Comparison of ENCODE assay signal across 10 cellular contexts in genomic region chr2:207532676-207533075, GRCh38. TPM values are rescaled to one million over a fixed set of nuclear protein-coding genes. Genes with fewer than 3 reads are reported as not detected.
DNase-seq lines count a peak whose midpoint lies in the region; ATAC-seq and TF ChIP-seq lines count a peak whose summit lies in the region.
"Had no signal": no experiment of that assay in that cellular context is flagged by ENCODE, and none has a peak within 500 bp of the region (broad histone marks: within the 10 kb centered on the region; RNA-seq: fewer than 3 reads in every experiment).

No MANE protein-coding gene starts in this region.

- H2AFZ ChIP-seq in GM23248, result no peak overlapping the region

- peak overlapping the region; percentile 96 for H3K4me3 Mint-ChIP-seq in activated T-helper 2 cell treated with anti-CD3 and anti-CD28 coated beads, Interferon-gamma antibody, Interleukin-2, Interleukin-4, amounts not matched to agents 10 μg/mL and 5 μg/mL and 100 μg/mL, durations not matched to agents 14 hours and 24 hours and 36 hours (ENCODE audit: low read depth)
- no peak overlapping the region for H3K4me3 Mint-ChIP-seq in natural killer cell

- no peaks in the 10 kb centered on the region for H3K36me3 ChIP-seq in GM23248 (ENCODE audit: low read depth)
- H3K36me3 ChIP-seq: brain microvascular endothelial cell had no signal

- H3K4me2 ChIP-seq in GM23248 (ENCODE audit: unreplicated experiment), result peak overlapping the region; percentile 91

- intact Hi-C loops in activated T-helper 2 cell treated with anti-CD3 and anti-CD28 coated beads, Interferon-gamma antibody, Interleukin-2, Interleukin-4, amounts not matched to agents 10 μg/mL and 5 μg/mL and 100 μg/mL, durations not matched to agents 14 hours and 24 hours and 36 hours (cut with micrococcal nuclease), result loop anchor here (2.0 to 5.0 kb wide), 2 partner anchors 14 to 40 kb away; no protein-coding TSS in a partner anchor
- intact Hi-C loops in natural killer cell (cut with micrococcal nuclease), result no loop called here

- no peaks in the 10 kb centered on the region for H3K9me2 ChIP-seq in GM23248 (ENCODE audit: insufficient read depth)

- no peak for DNase-seq in GM23248
- no peak for DNase-seq in activated T-helper 2 cell treated with anti-CD3 and anti-CD28 coated beads, Interferon-gamma antibody, Interleukin-2, Interleukin-4, amounts not matched to agents 10 μg/mL and 5 μg/mL and 100 μg/mL, durations not matched to agents 14 hours and 24 hours and 36 hours (ENCODE audit: low spot score)
- DNase-seq in natural killer cell, result no peak
- no peak for DNase-seq in NCI-H2196 treated with DMSO at 0.1 percent for 48 hours (lab: John Stamatoyannopoulos, UW; ENCODE audit: unreplicated experiment)
- no peak for DNase-seq in SW480 (ENCODE audit: low spot score)
- DNase-seq: brain microvascular endothelial cell, NCI-H2171 treated with DMSO at 0.1 percent for 48 hours had no signal

- in situ Hi-C loops in GM23248 (cut with MboI), result no loop called here

- H3K27me3 Mint-ChIP-seq in activated T-helper 2 cell treated with anti-CD3 and anti-CD28 coated beads, Interferon-gamma antibody, Interleukin-2, Interleukin-4, amounts not matched to agents 10 μg/mL and 5 μg/mL and 100 μg/mL, durations not matched to agents 14 hours and 24 hours and 36 hours (ENCODE audit: low read depth), result no peaks in the 10 kb centered on the region
- H3K27me3 Mint-ChIP-seq in natural killer cell (ENCODE audit: low read depth in 2 of 2), result no peaks in the 10 kb centered on the region

- H3K4me1 Mint-ChIP-seq in activated T-helper 2 cell treated with anti-CD3 and anti-CD28 coated beads, Interferon-gamma antibody, Interleukin-2, Interleukin-4, amounts not matched to agents 10 μg/mL and 5 μg/mL and 100 μg/mL, durations not matched to agents 14 hours and 24 hours and 36 hours (ENCODE audit: low read depth), result peaks cover 40% of the 10 kb centered on the region
- peaks cover 47 to 54% of the 10 kb centered on the region in 2 donors for H3K4me1 Mint-ChIP-seq in natural killer cell

- peaks cover 59% of the 10 kb centered on the region for H3K36me3 Mint-ChIP-seq in activated T-helper 2 cell treated with anti-CD3 and anti-CD28 coated beads, Interferon-gamma antibody, Interleukin-2, Interleukin-4, amounts not matched to agents 10 μg/mL and 5 μg/mL and 100 μg/mL, durations not matched to agents 14 hours and 24 hours and 36 hours (ENCODE audit: low read depth)
- no peaks in the 10 kb centered on the region for H3K36me3 Mint-ChIP-seq in natural killer cell

- peaks cover 88% of the 10 kb centered on the region for H3K79me2 ChIP-seq in GM23248 (ENCODE audit: insufficient read depth)

- peaks cover 48% of the 10 kb centered on the region for H3K4me1 ChIP-seq in GM23248 (ENCODE audit: insufficient read depth)

- H3K9me3 Mint-ChIP-seq in activated T-helper 2 cell treated with anti-CD3 and anti-CD28 coated beads, Interferon-gamma antibody, Interleukin-2, Interleukin-4, amounts not matched to agents 10 μg/mL and 5 μg/mL and 100 μg/mL, durations not matched to agents 14 hours and 24 hours and 36 hours, result no peaks in the 10 kb centered on the region
- no peaks in the 10 kb centered on the region for H3K9me3 Mint-ChIP-seq in natural killer cell

- no peak overlapping the region for H3K9ac ChIP-seq in GM23248

- no peaks in the 10 kb centered on the region for H3K27me3 ChIP-seq in GM23248 (replicated peaks; ENCODE audit: insufficient read depth)
- H3K27me3 ChIP-seq: brain microvascular endothelial cell had no signal

- H4K20me1 ChIP-seq in GM23248 (ENCODE audit: insufficient read depth), result no peaks in the 10 kb centered on the region

- H3K4me3 ChIP-seq in GM23248, result no peak overlapping the region

- no peak for TF ChIP-seq CTCF in 22Rv1 (IDR thresholded peaks at IDR 0.05)
- TF ChIP-seq CTCF in natural killer cell (IDR thresholded peaks at IDR 0.05), result no peak

- ATAC-seq in natural killer cell (no peak), HG03439 (IDR thresholded peaks at IDR 0.05; ENCODE audit: unreplicated experiment) (no peak), GM19397 (IDR thresholded peaks at IDR 0.05; ENCODE audit: unreplicated experiment) (no peak)

- H3K27ac Mint-ChIP-seq in activated T-helper 2 cell treated with anti-CD3 and anti-CD28 coated beads, Interferon-gamma antibody, Interleukin-2, Interleukin-4, amounts not matched to agents 10 μg/mL and 5 μg/mL and 100 μg/mL, durations not matched to agents 14 hours and 24 hours and 36 hours, result peak overlapping the region; percentile 47
- H3K27ac Mint-ChIP-seq in natural killer cell, result peak overlapping the region; percentile 92 to 96

- H3K27ac ChIP-seq in 22Rv1 (0 out of 2 replicates have a peak overlapping the region, but pooled peaks have one; percentile 38), GM23248 (no peak overlapping the region)

- 96 to 98% methylated on average over 9 of the region's 9 CpGs for WGBS in GM23248 (ENCODE audit: low coverage in 1 of 2, low lambda C conversion rate in 2 of 2, missing lambda C conversion rate in 2 of 2), 2 experiments

- no peaks in the 10 kb centered on the region for H3K9me3 ChIP-seq in GM23248 (ENCODE audit: low read depth)

- peaks cover 15% of the 10 kb centered on the region for H3F3A ChIP-seq in GM23248 (ENCODE audit: insufficient read depth)

RNA-seq across cellular contexts. Expression of gene CREB1, which starts 2.9 kb away (rescaled TPM):
- total RNA-seq in GM23248 (2014; rRNA removed; shearing (Covaris generic)), result 44.5 and 71.8 TPM in 2 replicates
- polyA plus RNA-seq in GM23248 (2016; fragmentation: Nextera tagmentation; extraction: Ambion mirVana), result 35.9 and 37.7 TPM in 2 replicates
- total RNA-seq in activated T-helper 2 cell treated with anti-CD3 and anti-CD28 coated beads, Interferon-gamma antibody, Interleukin-2, Interleukin-4, amounts not matched to agents 10 μg/mL and 5 μg/mL and 100 μg/mL, durations not matched to agents 14 hours and 24 hours and 36 hours, result 115 and 136 TPM in 2 replicates
- 100 to 1,000 TPM in 2 of 3 donors, 10 to 100 TPM in 1; 88.1 to 107 (median 106) TPM for total RNA-seq in natural killer cell
